13 cellular contexts compared by ENCODE assay signal in genomic region chr1:86207323-86207722, GRCh38. TPM values are rescaled to one million over a fixed set of nuclear protein-coding genes. Genes with fewer than 3 reads are reported as not detected.
A peak's percentile ranks its signal among the peaks of the same experiment; 100 is the strongest.
DNase-seq lines count a peak whose midpoint lies in the region; ATAC-seq and TF ChIP-seq lines count a peak whose summit lies in the region.
"Had no signal": no experiment of that assay in that cellular context is flagged by ENCODE, and none has a peak within 500 bp of the region (broad histone marks: within the 10 kb centered on the region; RNA-seq: fewer than 3 reads in every experiment).

No MANE protein-coding gene starts in this region.

- peak; percentile 94 for DNase-seq in EH (ENCODE audit: low read depth)
- peak; percentile 49 to 69 for DNase-seq in NCI-H187 (lab: John Stamatoyannopoulos, UW)
- DNase-seq in choroid plexus epithelial cell (ENCODE audit: low read depth), result peak; percentile 55
- DNase-seq in nephron progenitor cell, result no peak
- DNase-seq in iPS-NIHi11 (ENCODE audit: low spot score), result no peak
- DNase-seq in suprapubic skin (ENCODE audit: low spot score in 2 of 2), result no peak
- DNase-seq in SKM-1 treated with dmso at 0.1 percent for 144 hours (lab: John Stamatoyannopoulos, UW; ENCODE audit: unreplicated experiment), result no peak
- DNase-seq: activated CD4-positive, alpha-beta T cell treated with anti-CD3 and anti-CD28 coated beads for 48 hours; foreskin melanocyte; stimulated activated CD4-positive, alpha-beta T cell treated with anti-CD3 and anti-CD28 coated beads, Interleukin-2, amount 100 ng/mL, for 24 hours; testis had no signal

- no peaks in the 10 kb centered on the region for H3K9me3 Mint-ChIP-seq in nephron progenitor cell

- H3K36me3 Mint-ChIP-seq in nephron progenitor cell (ENCODE audit: low read depth), result no peaks in the 10 kb centered on the region

- H3K27me3 ChIP-seq in suprapubic skin, result no peaks in the 10 kb centered on the region
- H3K27me3 ChIP-seq: adrenal gland, testis had no signal

- no peaks in the 10 kb centered on the region for H3K9me3 ChIP-seq in suprapubic skin
- H3K9me3 ChIP-seq: adrenal gland, testis had no signal

- H3K4me3 ChIP-seq in choroid plexus epithelial cell (ENCODE audit: low read depth, low read length), result no peak overlapping the region
- no peak overlapping the region for H3K4me3 ChIP-seq in suprapubic skin
- H3K4me3 ChIP-seq: adrenal gland, testis had no signal

- no peaks in the 10 kb centered on the region for H3K36me3 ChIP-seq in suprapubic skin
- H3K36me3 ChIP-seq: adrenal gland had no signal

- no peak for TF ChIP-seq POLR2A in suprapubic skin (IDR thresholded peaks at IDR 0.05)

- H3K27ac ChIP-seq in suprapubic skin, result no peak overlapping the region
- H3K27ac ChIP-seq: adrenal gland, testis had no signal

- H3K4me1 ChIP-seq in suprapubic skin, result no peaks in the 10 kb centered on the region
- H3K4me1 ChIP-seq: adrenal gland, testis had no signal

- no peaks in the 10 kb centered on the region for H3K27me3 Mint-ChIP-seq in nephron progenitor cell (ENCODE audit: low read depth, poor library complexity)

- no peak for TF ChIP-seq EP300 in suprapubic skin (IDR thresholded peaks at IDR 0.05)

- no peak overlapping the region for H3K4me3 Mint-ChIP-seq in nephron progenitor cell

- TF ChIP-seq CTCF in choroid plexus epithelial cell (conservative IDR thresholded peaks at IDR 0.05; ENCODE audit: low read depth, low read length) (no peak), nephron progenitor cell (IDR thresholded peaks at IDR 0.05) (no peak), suprapubic skin (IDR thresholded peaks at IDR 0.05) (no peak)

- ATAC-seq in activated CD4-positive, CD25-positive, alpha-beta regulatory T cell treated with anti-CD3 and anti-CD28 coated beads, Interleukin-2, amount 50 U/mL, for 24 hours, result no peak

- WGBS in suprapubic skin, result 20% methylated on average over 2 of the region's 2 CpGs

- H3K4me1 Mint-ChIP-seq in nephron progenitor cell, result no peaks in the 10 kb centered on the region

- peak overlapping the region; percentile 47 for H3K27ac Mint-ChIP-seq in nephron progenitor cell

RNA-seq across cellular contexts. Expression of gene COL24A1, which starts 50.8 kb away (rescaled TPM):
- 1 to 10 TPM in 2 of 4 donors, under 1 TPM in 2; 0.32 to 1.8 (median 0.72) TPM for total RNA-seq in suprapubic skin

Comparison
In these comparisons a context has a peak if more than half of its experiments do, and no peak if none do; other contexts are left out.
1. DNase-seq: peak in EH (single experiment), NCI-H187 (2 of 2) and choroid plexus epithelial cell (single experiment); none in nephron progenitor cell (single experiment), iPS-NIHi11 (single experiment), suprapubic skin (0 of 2) and SKM-1 treated with dmso at 0.1 percent for 144 hours (single experiment).